ENCODE assay signal across 25 cellular contexts in the genomic region with DNA sequence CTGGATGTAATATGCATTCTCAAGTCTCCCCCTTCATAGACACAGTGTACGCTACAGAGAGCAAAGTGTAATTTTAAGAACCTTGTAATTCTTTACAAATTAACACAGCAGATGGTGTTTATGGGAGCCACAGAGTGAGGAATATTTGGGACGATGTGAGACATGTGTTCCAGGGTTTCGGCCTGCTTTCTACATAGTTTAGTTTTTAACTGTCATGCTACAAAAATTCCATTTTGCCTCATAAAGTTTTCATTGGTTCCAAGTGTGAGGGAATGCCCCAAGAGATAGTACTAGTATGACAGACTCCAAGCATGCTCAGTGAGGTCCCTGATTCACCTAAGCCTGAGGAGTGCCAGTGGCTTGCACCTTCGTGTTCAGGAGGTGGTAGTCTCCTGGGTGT.
"Had no signal": no experiment of that assay in that cellular context is flagged by ENCODE, and none has a peak within 500 bp of the region (broad histone marks: within the 10 kb centered on the region; RNA-seq: fewer than 3 reads in every experiment).

No MANE protein-coding gene starts in this region.

- H3K4me1 Mint-ChIP-seq: activated naive CD8-positive, alpha-beta T cell treated with anti-CD3 and anti-CD28 coated beads, Interleukin-2, amount 10 ng/mL, durations not matched to agents 7 days and 5 days; central memory CD8-positive, alpha-beta T cell; nephron; stimulated activated memory B cell treated with anti-CD40 and anti-IgM and Interleukin-4, amounts not matched to agents 10 μg/mL and 1 μg/mL and 100 μg/mL, for 72 hours had no signal

- H3K27ac Mint-ChIP-seq: activated CD4-positive, alpha-beta memory T cell treated with anti-CD3 and anti-CD28 coated beads for 36 hours; activated naive CD4-positive, alpha-beta T cell treated with anti-CD3 and anti-CD28 coated beads for 36 hours; activated naive CD8-positive, alpha-beta T cell treated with anti-CD3 and anti-CD28 coated beads, Interleukin-2, amount 10 ng/mL, durations not matched to agents 7 days and 5 days; activated T-cell treated with anti-CD3 and anti-CD28 coated beads, Interleukin-2, amount 50 U/mL, for 72 hours; stimulated activated memory B cell treated with anti-CD40 and anti-IgM and Interleukin-4, amounts not matched to agents 10 μg/mL and 1 μg/mL and 100 μg/mL, for 72 hours had no signal

- H3K27me3 ChIP-seq: breast epithelium, gastrocnemius medialis, right lobe of liver, stomach, uterus had no signal

- H3K36me3 Mint-ChIP-seq: activated CD4-positive, alpha-beta memory T cell treated with anti-CD3 and anti-CD28 coated beads for 36 hours; activated naive CD8-positive, alpha-beta T cell treated with anti-CD3 and anti-CD28 coated beads, Interleukin-2, amount 10 ng/mL, durations not matched to agents 7 days and 5 days; stimulated activated memory B cell treated with anti-CD40 and anti-IgM and Interleukin-4, amounts not matched to agents 10 μg/mL and 1 μg/mL and 100 μg/mL, for 72 hours had no signal

- H3K79me2 ChIP-seq: parathyroid adenoma had no signal

- DNase-seq: activated CD4-positive, alpha-beta memory T cell treated with anti-CD3 and anti-CD28 coated beads for 36 hours; activated CD4-positive, alpha-beta T cell treated with anti-CD3 and anti-CD28 coated beads for 48 hours; activated effector memory CD4-positive, alpha-beta T cell treated with Interleukin-2 at 50 U/mL for 16 hours; activated naive CD4-positive, alpha-beta T cell treated with anti-CD3 and anti-CD28 coated beads for 36 hours; activated naive CD8-positive, alpha-beta T cell treated with anti-CD3 and anti-CD28 coated beads, Interleukin-2, amount 10 ng/mL, durations not matched to agents 7 days and 5 days; activated T-cell treated with anti-CD3 and anti-CD28 coated beads, Interleukin-2, amount 50 U/mL, for 72 hours; amniotic stem cell; effector memory CD4-positive, alpha-beta T cell; gastrocnemius medialis; islet precursor cell; left cardiac atrium; right lobe of liver; stimulated activated CD4-positive, alpha-beta T cell treated with anti-CD3 and anti-CD28 coated beads, Interleukin-2, amount 100 ng/mL, for 24 hours; stomach; trophoblast cell; uterus had no signal

- H3K4me3 ChIP-seq: breast epithelium, gastrocnemius medialis, right lobe of liver, skin epidermis, stomach, uterus had no signal

- H3K4me1 ChIP-seq: breast epithelium, gastrocnemius medialis, parathyroid adenoma, right lobe of liver, stomach, uterus had no signal

- H3K27me3 Mint-ChIP-seq: activated CD4-positive, alpha-beta memory T cell treated with anti-CD3 and anti-CD28 coated beads for 36 hours; activated naive CD8-positive, alpha-beta T cell treated with anti-CD3 and anti-CD28 coated beads, Interleukin-2, amount 10 ng/mL, durations not matched to agents 7 days and 5 days; central memory CD8-positive, alpha-beta T cell; stimulated activated memory B cell treated with anti-CD40 and anti-IgM and Interleukin-4, amounts not matched to agents 10 μg/mL and 1 μg/mL and 100 μg/mL, for 72 hours had no signal

- H3K27ac ChIP-seq: breast epithelium, gastrocnemius medialis, parathyroid adenoma, right lobe of liver, skin epidermis, stomach, uterus had no signal

- H2AFZ ChIP-seq: parathyroid adenoma had no signal

- ATAC-seq: activated T-cell treated with anti-CD3 and anti-CD28 coated beads, Interleukin-2, amount 50 U/mL, for 72 hours; esophagus mucosa; gastrocnemius medialis; right lobe of liver; stimulated activated memory B cell treated with anti-CD40 and anti-IgM and Interleukin-4, amounts not matched to agents 10 μg/mL and 1 μg/mL and 100 μg/mL, for 72 hours had no signal

- H3K36me3 ChIP-seq: breast epithelium, gastrocnemius medialis, right lobe of liver, stomach, uterus had no signal

- H3K4me3 Mint-ChIP-seq: activated CD4-positive, alpha-beta memory T cell treated with anti-CD3 and anti-CD28 coated beads for 36 hours; activated naive CD4-positive, alpha-beta T cell treated with anti-CD3 and anti-CD28 coated beads for 36 hours; activated naive CD8-positive, alpha-beta T cell treated with anti-CD3 and anti-CD28 coated beads, Interleukin-2, amount 10 ng/mL, durations not matched to agents 7 days and 5 days; activated T-cell treated with anti-CD3 and anti-CD28 coated beads, Interleukin-2, amount 50 U/mL, for 72 hours; central memory CD8-positive, alpha-beta T cell; nephron; stimulated activated memory B cell treated with anti-CD40 and anti-IgM and Interleukin-4, amounts not matched to agents 10 μg/mL and 1 μg/mL and 100 μg/mL, for 72 hours had no signal

- H3K9me3 ChIP-seq: breast epithelium, gastrocnemius medialis, right lobe of liver, stomach, uterus had no signal

- H3K9ac ChIP-seq: parathyroid adenoma had no signal

- H3K9me3 Mint-ChIP-seq: nephron had no signal

- FAIRE-seq: colon, endothelial cell of umbilical vein had no signal
